ENCODE assay signal across 8 cellular contexts in genomic region chr14:32077081-32078029, GRCh38. TPM values are rescaled to one million over a fixed set of nuclear protein-coding genes. Genes with fewer than 3 reads are reported as not detected.
DNase-seq lines count a peak whose midpoint lies in the region; ATAC-seq, FAIRE-seq and TF ChIP-seq lines count a peak whose summit lies in the region.

ARHGAP5 (plus strand) TSS chr14:32077304; CDS start chr14:32090670, 13,366 bp downstream.

- POLR2A ChIA-PET in A549 (lab: Yijun Ruan, JAX) = interaction anchor here (0.6 to 2.9 kb wide), 28 partner anchors 8 to 657 kb away, joined by 3 to 35 read pairs (median 4); partner anchors contain the start of genes DTD2, HEATR5A, RNU6-7 and RNU6-8

- no peaks in the 10 kb centered on the region for H3K9me3 Mint-ChIP-seq in activated T-helper 1 cell treated with anti-CD3 and anti-CD28 coated beads, Interleukin-12 subunit alpha, Interleukin-12 subunit beta, Interleukin-2, Interleukin-4 antibody, amounts not matched to agents 30 ng/mL and 10 ng/mL and 1 ng/mL, durations not matched to agents 14 hours and 24 hours and 36 hours
- no peaks in the 10 kb centered on the region for H3K9me3 Mint-ChIP-seq in nephron

- H3K9me3 ChIP-seq in A549 (no peaks in the 10 kb centered on the region), NT2/D1 (ENCODE audit: insufficient read depth, low read length) (no peaks in the 10 kb centered on the region), thoracic aorta (no peaks in the 10 kb centered on the region)

- CTCF ChIA-PET in A549 (lab: Yijun Ruan, JAX) = interaction anchor here (0.9 to 2.1 kb wide), 8 partner anchors 22 to 483 kb away, joined by 3 to 8 read pairs (median 4); no protein-coding TSS in a partner anchor

- H3K36me3 Mint-ChIP-seq in activated T-helper 1 cell treated with anti-CD3 and anti-CD28 coated beads, Interleukin-12 subunit alpha, Interleukin-12 subunit beta, Interleukin-2, Interleukin-4 antibody, amounts not matched to agents 30 ng/mL and 10 ng/mL and 1 ng/mL, durations not matched to agents 14 hours and 24 hours and 36 hours (ENCODE audit: low read depth) = peaks cover 6% of the 10 kb centered on the region
- H3K36me3 Mint-ChIP-seq in nephron (ENCODE audit: low read depth) = no peaks in the 10 kb centered on the region

- TF ChIP-seq EP300 in A549 (IDR thresholded peaks at IDR 0.05) = no peak

- 2% methylated on average over 20 of the region's 98 CpGs for WGBS in A549 (ENCODE audit: missing lambda C conversion rate)

- FAIRE-seq in A549 (lab: Jason Lieb, UNC) = no peak

- H3K4me3 ChIP-seq in A549 = peak within 1 kb of the TSS; percentile 83
- H3K4me3 ChIP-seq in NT2/D1 (ENCODE audit: insufficient read length, low read depth) = peak within 1 kb of the TSS; percentile 87
- H3K4me3 ChIP-seq in fibroblast of mammary gland (ENCODE audit: control insufficient read depth, low read depth, low read length) = peak within 1 kb of the TSS; percentile 93
- peak within 1 kb of the TSS; percentile 81 for H3K4me3 ChIP-seq in thoracic aorta

- H3K27ac ChIP-seq in A549 = peak within 1 kb of the TSS; percentile 96 to 99
- H3K27ac ChIP-seq in thoracic aorta = peak within 1 kb of the TSS; percentile 92 to 99

- H3K4me2 ChIP-seq in A549 = peak within 1 kb of the TSS; percentile 94

- H3K27me3 ChIP-seq in NT2/D1 (ENCODE audit: insufficient read depth, insufficient read length) = no peaks in the 10 kb centered on the region
- no peaks in the 10 kb centered on the region for H3K27me3 ChIP-seq in thoracic aorta (replicated peaks; ENCODE audit: insufficient read depth)

- peak; percentile 52 to 55 for ATAC-seq in A549
- ATAC-seq in GM18861 (IDR thresholded peaks at IDR 0.05; ENCODE audit: unreplicated experiment) = peak; percentile 19
- ATAC-seq in HG03108 (IDR thresholded peaks at IDR 0.05; ENCODE audit: unreplicated experiment) = peak; percentile 21
- ATAC-seq in thoracic aorta (ENCODE audit: insufficient number of reproducible peaks, low FRiP score, low read depth) = peak; percentile 5

- H3K36me3 ChIP-seq in NT2/D1 (ENCODE audit: insufficient read depth, insufficient read length, low read length) = no peaks in the 10 kb centered on the region
- no peaks in the 10 kb centered on the region for H3K36me3 ChIP-seq in thoracic aorta

- no peak; a peak in 1 of 5 replicates for TF ChIP-seq RAD21 in A549 (conservative IDR thresholded peaks at IDR 0.05 in 1 of 2, IDR thresholded peaks at IDR 0.05 in 1 of 2)

- peaks cover 25% of the 10 kb centered on the region for H3K27me3 Mint-ChIP-seq in activated T-helper 1 cell treated with anti-CD3 and anti-CD28 coated beads, Interleukin-12 subunit alpha, Interleukin-12 subunit beta, Interleukin-2, Interleukin-4 antibody, amounts not matched to agents 30 ng/mL and 10 ng/mL and 1 ng/mL, durations not matched to agents 14 hours and 24 hours and 36 hours (ENCODE audit: insufficient read depth)
- peaks cover 3% of the 10 kb centered on the region for H3K27me3 Mint-ChIP-seq in nephron (ENCODE audit: low read depth)

- peak in 1 of 2 experiments; percentile 39 for DNase-seq in A549 (ENCODE audit: low read depth in 1 of 2, low spot score in 1 of 2)
- DNase-seq in NT2/D1 (ENCODE audit: low read depth, low spot score) = no peak
- peak; percentile 30 for DNase-seq in activated T-helper 1 cell treated with anti-CD3 and anti-CD28 coated beads, Interleukin-12 subunit alpha, Interleukin-12 subunit beta, Interleukin-2, Interleukin-4 antibody, amounts not matched to agents 30 ng/mL and 10 ng/mL and 1 ng/mL, durations not matched to agents 14 hours and 24 hours and 36 hours (ENCODE audit: low spot score)
- DNase-seq in fibroblast of mammary gland (ENCODE audit: low read depth) = peak; percentile 30
- DNase-seq in thoracic aorta (ENCODE audit: low spot score) = no peak

- peaks cover 46% of the 10 kb centered on the region for H3K4me1 ChIP-seq in A549
- no peaks in the 10 kb centered on the region for H3K4me1 ChIP-seq in NT2/D1 (ENCODE audit: insufficient read depth, insufficient read length)
- H3K4me1 ChIP-seq in thoracic aorta (ENCODE audit: control insufficient read depth in 1 of 2, low read depth in 2 of 2) = peaks cover 10 to 45% of the 10 kb centered on the region in 2 donors

- no peak; the same call in 2 of the 3 replicates for TF ChIP-seq CTCF in A549 (IDR thresholded peaks at IDR 0.05)
- no peak for TF ChIP-seq CTCF in fibroblast of mammary gland (conservative IDR thresholded peaks at IDR 0.05; ENCODE audit: control insufficient read depth, insufficient read depth, low read depth, low read length)
- peak in 2 of 3 experiments; percentile 18 to 29 for TF ChIP-seq CTCF in nephron (IDR thresholded peaks at IDR 0.05; ENCODE audit: unreplicated experiment in 3 of 3)
- peak; percentile 30 for TF ChIP-seq CTCF in thoracic aorta (IDR thresholded peaks at IDR 0.05)

- peak within 1 kb of the TSS; percentile 96 for H3K27ac Mint-ChIP-seq in activated T-helper 1 cell treated with anti-CD3 and anti-CD28 coated beads, Interleukin-12 subunit alpha, Interleukin-12 subunit beta, Interleukin-2, Interleukin-4 antibody, amounts not matched to agents 30 ng/mL and 10 ng/mL and 1 ng/mL, durations not matched to agents 14 hours and 24 hours and 36 hours
- H3K27ac Mint-ChIP-seq in nephron = peak within 1 kb of the TSS; percentile 98 to 99 (median 99)

- peak within 1 kb of the TSS; percentile 96 for H3K4me3 Mint-ChIP-seq in activated T-helper 1 cell treated with anti-CD3 and anti-CD28 coated beads, Interleukin-12 subunit alpha, Interleukin-12 subunit beta, Interleukin-2, Interleukin-4 antibody, amounts not matched to agents 30 ng/mL and 10 ng/mL and 1 ng/mL, durations not matched to agents 14 hours and 24 hours and 36 hours
- peak within 1 kb of the TSS; percentile 94 to 100 (median 100) for H3K4me3 Mint-ChIP-seq in nephron

- intact Hi-C loops in activated T-helper 1 cell treated with anti-CD3 and anti-CD28 coated beads, Interleukin-12 subunit alpha, Interleukin-12 subunit beta, Interleukin-2, Interleukin-4 antibody, amounts not matched to agents 30 ng/mL and 10 ng/mL and 1 ng/mL, durations not matched to agents 14 hours and 24 hours and 36 hours (cut with micrococcal nuclease) = loop anchor here (1.0 to 10.0 kb wide), 8 partner anchors 141 to 1967 kb away; partner anchors contain the start of genes AP4S1, HEATR5A, NUBPL and STRN3

- TF ChIP-seq POLR2A in A549 (IDR thresholded peaks at IDR 0.05; ENCODE audit: low read length) = peak; percentile 39; the same call in 1 of the 2 replicates

- H3K4me1 Mint-ChIP-seq in activated T-helper 1 cell treated with anti-CD3 and anti-CD28 coated beads, Interleukin-12 subunit alpha, Interleukin-12 subunit beta, Interleukin-2, Interleukin-4 antibody, amounts not matched to agents 30 ng/mL and 10 ng/mL and 1 ng/mL, durations not matched to agents 14 hours and 24 hours and 36 hours (ENCODE audit: low read depth) = peaks cover 42% of the 10 kb centered on the region
- peaks cover 35% of the 10 kb centered on the region for H3K4me1 Mint-ChIP-seq in nephron

- H3K9ac ChIP-seq in NT2/D1 (ENCODE audit: insufficient read length, low read depth) = peak within 1 kb of the TSS; percentile 94

TF ChIP-seq in A549, 52 proteins besides CTCF, POLR2A, EP300 and RAD21 (continues in another document):
- TF ChIP-seq PHF8 (IDR thresholded peaks at IDR 0.05; ENCODE audit: borderline replicate concordance, low read depth) (peak; percentile 49; the same call in 1 of the 2 replicates), SREBF2 (IDR thresholded peaks at IDR 0.05) (no peak), BHLHE40 (IDR thresholded peaks at IDR 0.05; ENCODE audit: low read depth, low read length) (no peak), TP53 (CRISPR knock-in tag; IDR thresholded peaks at IDR 0.05) (no peak), BCL3 (IDR thresholded peaks at IDR 0.05) (peak; percentile 39; the same call in 1 of the 3 replicates), MAFK (IDR thresholded peaks at IDR 0.05; ENCODE audit: partially characterized antibody) (no peak), MAZ (IDR thresholded peaks at IDR 0.05; ENCODE audit: borderline replicate concordance, low read depth, low read length) (no peak), CHD2 (IDR thresholded peaks at IDR 0.05; ENCODE audit: low read length, partially characterized antibody) (no peak), FOXS1 (CRISPR knock-in tag; IDR thresholded peaks at IDR 0.05) (no peak), GATA3 (IDR thresholded peaks at IDR 0.05; ENCODE audit: borderline replicate concordance) (0 out of 2 replicates have a peak, but pooled peaks have one; percentile 11), JUN (IDR thresholded peaks at IDR 0.05) (peak; percentile 41 to 70; a peak in 2 of 5 replicates)

RNA-seq across cellular contexts. Expression of gene ARHGAP5, which starts in this region (rescaled TPM):
- polyA plus RNA-seq in A549 (2011; rRNA removed) (57.3 and 66.1 TPM in 2 replicates), A549 (2017; fragmentation: RNase III; extraction: RNeasy Plus Mini Kit Qiagen cat#74134 plus additional on column Dnase treatment) (32.5 to 33.6 TPM (median 33.0 TPM) in 3 replicates)
- 5.1 and 5.8 TPM in 2 replicates for polyA plus RNA-seq in A549 (2012; cell fraction: cytosol; rRNA removed)
- polyA plus RNA-seq in A549 (2012; cell fraction: nucleus; rRNA removed) = 4.5 and 9.6 TPM in 2 replicates
- polyA minus RNA-seq in A549 (2011; rRNA and poly(A)+ RNA removed) = 44.1 and 51.3 TPM in 2 replicates
- 28.2 and 31.8 TPM in 2 replicates for total RNA-seq in activated T-helper 1 cell treated with anti-CD3 and anti-CD28 coated beads, Interleukin-12 subunit alpha, Interleukin-12 subunit beta, Interleukin-2, Interleukin-4 antibody, amounts not matched to agents 30 ng/mL and 10 ng/mL and 1 ng/mL, durations not matched to agents 14 hours and 24 hours and 36 hours
- 10 to 100 TPM; 77.7 to 93.3 TPM for total RNA-seq in thoracic aorta

Comparison
In these comparisons a context has a peak if more than half of its experiments do, and no peak if none do; other contexts are left out.
1. DNase-seq: peak in activated T-helper 1 cell treated with anti-CD3 and anti-CD28 coated beads, Interleukin-12 subunit alpha, Interleukin-12 subunit beta, Interleukin-2, Interleukin-4 antibody, amounts not matched to agents 30 ng/mL and 10 ng/mL and 1 ng/mL, durations not matched to agents 14 hours and 24 hours and 36 hours (single experiment) and fibroblast of mammary gland (single experiment); none in NT2/D1 (single experiment) and thoracic aorta (single experiment).
2. CTCF ChIP-seq: peak in nephron (2 of 3) and thoracic aorta (single experiment); none in A549 (single experiment) and fibroblast of mammary gland (single experiment).
3. Peak in every context shown above with its lines, with median percentiles within 50 percentile points of each other: ATAC-seq and H3K4me3 ChIP-seq.